In genomic region chr6:31581511-31582229, GRCh38 we compare ENCODE assay signal across 8 cellular contexts. TPM values are rescaled to one million over a fixed set of nuclear protein-coding genes. Genes with fewer than 3 reads are reported as not detected.
DNase-seq lines count a peak whose midpoint lies in the region; ATAC-seq and TF ChIP-seq lines count a peak whose summit lies in the region.

No MANE protein-coding gene starts in this region.

- H3K9me3 Mint-ChIP-seq in stimulated activated naive CD8-positive, alpha-beta T cell treated with anti-CD3 and anti-CD28 coated beads, Interleukin-15, Interleukin-2, amounts not matched to agents 100 ng/mL and 50 ng/mL, for 24 hours = no peaks in the 10 kb centered on the region

- H3K27me3 ChIP-seq in brain microvascular endothelial cell (replicated peaks) (no peaks in the 10 kb centered on the region), liver (ENCODE audit: control insufficient read depth in 4 of 4, insufficient read depth in 4 of 4, low read length in 3 of 4) (no peaks in the 10 kb centered on the region), transverse colon (peaks cover 7% of the 10 kb centered on the region)

- no peak for TF ChIP-seq RAD21 in liver (IDR thresholded peaks at IDR 0.05)

- H3K4me1 ChIP-seq in liver (ENCODE audit: control insufficient read depth in 4 of 4, insufficient read depth in 4 of 4, low read length in 3 of 4) (peaks cover 0 to 16% (median 6%) of the 10 kb centered on the region in 4 donors), transverse colon (peaks cover 6 to 36% (median 7%) of the 10 kb centered on the region in 4 donors)

- H3K9me3 ChIP-seq in liver (ENCODE audit: control insufficient read depth in 4 of 4, low read length in 3 of 4) (no peaks in the 10 kb centered on the region), transverse colon (no peaks in the 10 kb centered on the region)

- no peaks in the 10 kb centered on the region for H3K36me3 ChIP-seq in brain microvascular endothelial cell (replicated peaks)
- H3K36me3 ChIP-seq in liver (ENCODE audit: control insufficient read depth in 4 of 4, insufficient read depth in 3 of 4, low read depth in 1 of 4, low read length in 3 of 4) = no peaks in the 10 kb centered on the region
- H3K36me3 ChIP-seq in transverse colon = no peaks in the 10 kb centered on the region

- ATAC-seq in stimulated activated naive CD8-positive, alpha-beta T cell treated with anti-CD3 and anti-CD28 coated beads, Interleukin-15, Interleukin-2, amounts not matched to agents 100 U/mL and 50 U/mL, for 24 hours = no peak
- ATAC-seq in GM19351 (IDR thresholded peaks at IDR 0.05; ENCODE audit: unreplicated experiment) (no peak), GM21423 (IDR thresholded peaks at IDR 0.05; ENCODE audit: unreplicated experiment) (no peak)

- H3K27ac ChIP-seq in brain microvascular endothelial cell (no peak overlapping the region), liver (ENCODE audit: low read depth in 1 of 2, low read length in 2 of 2) (peak overlapping the region; percentile 63 to 73), transverse colon (peak overlapping the region; percentile 79 to 91 (median 86))

- peaks cover 84% of the 10 kb centered on the region for H3K4me1 Mint-ChIP-seq in stimulated activated naive CD8-positive, alpha-beta T cell treated with anti-CD3 and anti-CD28 coated beads, Interleukin-15, Interleukin-2, amounts not matched to agents 100 ng/mL and 50 ng/mL, for 24 hours (ENCODE audit: low read depth)

- 35% methylated on average over 15 of the region's 15 CpGs for WGBS in liver
- WGBS in transverse colon (ENCODE audit: low coverage in 1 of 2), 2 donors = 17 to 47% methylated on average over 3 to 15 of the region's 15 CpGs

- DNase-seq in stimulated activated naive CD8-positive, alpha-beta T cell treated with anti-CD3 and anti-CD28 coated beads, Interleukin-15, Interleukin-2, amounts not matched to agents 100 U/mL and 50 U/mL, for 24 hours = no peak
- DNase-seq in brain microvascular endothelial cell = peak; percentile 2
- no peak for DNase-seq in transverse colon
- DNase-seq in NK-92 (lab: John Stamatoyannopoulos, UW; ENCODE audit: unreplicated experiment) = no peak

- peak overlapping the region; percentile 93 for H3K27ac Mint-ChIP-seq in stimulated activated naive CD8-positive, alpha-beta T cell treated with anti-CD3 and anti-CD28 coated beads, Interleukin-15, Interleukin-2, amounts not matched to agents 100 ng/mL and 50 ng/mL, for 24 hours

- intact Hi-C loops in transverse colon (cut with DNase I; ENCODE audit: low total_unique reads) = loop anchor here (5.0 kb wide), 1 partner anchor 34 kb away; the partner anchor contains the start of genes ATP6V1G2 and NFKBIL1

- no peaks in the 10 kb centered on the region for H3K27me3 Mint-ChIP-seq in stimulated activated naive CD8-positive, alpha-beta T cell treated with anti-CD3 and anti-CD28 coated beads, Interleukin-15, Interleukin-2, amounts not matched to agents 100 ng/mL and 50 ng/mL, for 24 hours

- in situ Hi-C loops in brain microvascular endothelial cell (cut with HindIII; ENCODE audit: low pct_ligation_motif_present, low sequenced_read_pairs) (no loop called here), transverse colon (cut with MboI; ENCODE audit: low pct_ligation_motif_present in 1 of 4, low pct_unique_long_range_greater_than_20kb in 1 of 4, low sequenced_read_pairs in 3 of 4) (no loop called here)

- peak overlapping the region; percentile 64 to 83 for H3K9ac ChIP-seq in liver (ENCODE audit: low read depth in 1 of 2, low read length in 2 of 2)

- no peak for TF ChIP-seq POLR2A in transverse colon (IDR thresholded peaks at IDR 0.05)

- H3K4me3 ChIP-seq in brain microvascular endothelial cell (ENCODE audit: low read depth, low read length) (peak overlapping the region; percentile 80), liver (ENCODE audit: low read depth in 1 of 3, low read length in 3 of 3) (peak overlapping the region; percentile 74 to 80 (median 78)), transverse colon (peak overlapping the region; percentile 52 to 96 (median 75))

- peak overlapping the region; percentile 98 for H3K4me3 Mint-ChIP-seq in stimulated activated naive CD8-positive, alpha-beta T cell treated with anti-CD3 and anti-CD28 coated beads, Interleukin-15, Interleukin-2, amounts not matched to agents 100 ng/mL and 50 ng/mL, for 24 hours

- H3K36me3 Mint-ChIP-seq in stimulated activated naive CD8-positive, alpha-beta T cell treated with anti-CD3 and anti-CD28 coated beads, Interleukin-15, Interleukin-2, amounts not matched to agents 100 ng/mL and 50 ng/mL, for 24 hours (ENCODE audit: low read depth) = peaks cover 31% of the 10 kb centered on the region

- TF ChIP-seq CTCF in brain microvascular endothelial cell (IDR thresholded peaks at IDR 0.05; ENCODE audit: low read depth, low read length, missing control alignments) (no peak), liver (IDR thresholded peaks at IDR 0.05; ENCODE audit: low read depth, low read length, missing input control) (no peak), transverse colon (IDR thresholded peaks at IDR 0.05) (no peak)

- TF ChIP-seq EP300 in transverse colon (IDR thresholded peaks at IDR 0.05; ENCODE audit: low read depth) = no peak

TF ChIP-seq in liver, 16 proteins besides CTCF, POLR2A, EP300 and RAD21:
- TF ChIP-seq HNF4A (conservative IDR thresholded peaks at IDR 0.05) (peak in 1 of 2 donors; percentile 19), REST (IDR thresholded peaks at IDR 0.05) (no peak), ZBTB33 (IDR thresholded peaks at IDR 0.05) (no peak), MAX (IDR thresholded peaks at IDR 0.05) (no peak), SP1 (IDR thresholded peaks at IDR 0.05) (no peak), EGR1 (IDR thresholded peaks at IDR 0.05; ENCODE audit: low read depth in 2 of 2) (no peak), TAF1 (conservative IDR thresholded peaks at IDR 0.05) (no peak), GABPA (IDR thresholded peaks at IDR 0.05 in 1 of 2, conservative IDR thresholded peaks at IDR 0.05 in 1 of 2) (no peak)
TF ChIP-seq in liver: peak in this region for 1.

RNA-seq across cellular contexts. Expression of gene LTB, which starts 0.6 kb away (rescaled TPM):
- total RNA-seq in liver = 1 to 10 TPM in 1 of 2 donors, under 1 TPM in 1; 0.67 to 5.3 TPM
- polyA plus RNA-seq in liver = 1 to 10 TPM; 1.4 to 1.7 TPM
- 10 to 100 TPM in 1 of 4 donors, 1 to 10 TPM in 1, not detected in 2; 7.6 to 34.8 TPM for total RNA-seq in transverse colon

RNA-seq across cellular contexts. Expression of gene LST1, which starts 4.4 kb away (rescaled TPM):
- total RNA-seq in liver = 10 to 100 TPM; 10.4 to 24.6 TPM
- polyA plus RNA-seq in liver = 10 to 100 TPM; 11.6 to 15.3 TPM
- 1 to 10 TPM in 3 of 4 donors, not detected in 1; 1.1 to 7.6 (median 1.9) TPM for total RNA-seq in transverse colon

RNA-seq across cellular contexts. Expression of gene TNF, which starts 6.3 kb away (rescaled TPM):
- total RNA-seq in liver = under 1 TPM; 0.19 to 0.42 TPM
- under 1 TPM in 1 of 2 donors, not detected in 1; 0.06 TPM for polyA plus RNA-seq in liver
- 1 to 10 TPM in 1 of 4 donors, under 1 TPM in 1, not detected in 2; 0.41 to 1.1 TPM for total RNA-seq in transverse colon

RNA-seq across cellular contexts. Expression of gene LTA, which starts 9.6 kb away (rescaled TPM):
- total RNA-seq in liver (not detected), transverse colon (not detected)
- under 1 TPM in 1 of 2 donors, not detected in 1; 0.05 TPM for polyA plus RNA-seq in liver

RNA-seq across cellular contexts. Expression of gene NCR3, which starts 11.1 kb away (rescaled TPM):
- total RNA-seq in liver (under 1 TPM in 1 of 2 donors, not detected in 1; 0.42 TPM), transverse colon (not detected)
- polyA plus RNA-seq in liver = under 1 TPM; 0.14 to 0.71 TPM
